ENCODE assay signal across 16 cellular contexts in the genomic region with DNA sequence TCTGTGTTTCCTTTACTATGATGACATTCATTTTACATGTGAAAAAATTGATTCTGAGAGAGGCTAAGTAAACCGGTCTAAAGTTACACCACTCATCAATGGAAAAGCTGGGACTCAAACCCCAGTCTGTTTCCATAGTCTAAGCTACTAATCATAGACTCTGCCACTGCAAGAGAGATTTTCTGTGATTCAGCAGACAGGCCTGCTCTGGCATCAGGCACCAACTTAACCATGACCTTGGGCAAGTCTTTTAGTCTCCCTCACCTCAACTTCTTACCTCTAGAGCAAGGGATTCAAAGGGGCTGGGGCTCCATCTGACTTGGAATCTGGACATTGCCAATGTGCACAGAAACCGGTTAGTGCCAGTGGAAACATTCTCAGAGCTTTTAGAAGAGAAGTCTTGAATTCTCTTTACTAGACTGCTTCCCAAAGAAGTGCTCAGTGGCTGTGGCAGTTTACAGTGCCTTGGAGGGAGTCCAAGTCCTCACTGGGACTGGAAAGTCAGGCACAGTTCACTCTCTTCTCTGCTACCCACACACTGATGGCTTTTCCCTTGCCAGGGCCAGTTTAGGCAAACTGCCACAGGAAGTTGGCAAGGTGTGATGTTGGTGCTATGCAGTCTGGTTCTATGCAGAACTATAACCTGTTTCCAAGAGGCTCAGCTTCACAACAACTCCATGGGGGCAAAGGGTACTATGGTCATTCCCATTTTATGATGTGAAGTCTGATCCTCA. TPM values are rescaled to one million over a fixed set of nuclear protein-coding genes. Genes with fewer than 3 reads are reported as not detected.
DNase-seq lines count a peak whose midpoint lies in the region; ATAC-seq and TF ChIP-seq lines count a peak whose summit lies in the region.
"Had no signal": no experiment of that assay in that cellular context is flagged by ENCODE, and none has a peak within 500 bp of the region (broad histone marks: within the 10 kb centered on the region; RNA-seq: fewer than 3 reads in every experiment).

No MANE protein-coding gene starts in this region.

- ATAC-seq in lower lobe of right lung (peak; percentile 11 to 24), HG03571 (IDR thresholded peaks at IDR 0.05; ENCODE audit: unreplicated experiment) (no peak)

- H3K27me3 ChIP-seq in lower lobe of right lung (ENCODE audit: low read depth) (no peaks in the 10 kb centered on the region), tibial artery (no peaks in the 10 kb centered on the region)

- no peak for TF ChIP-seq CTCF in lower lobe of right lung (IDR thresholded peaks at IDR 0.05)
- no peak for TF ChIP-seq CTCF in tibial artery (IDR thresholded peaks at IDR 0.05)

- H3K27ac ChIP-seq in lower lobe of right lung (no peak overlapping the region), tibial artery (peak overlapping the region; percentile 18 to 45)
- H3K27ac ChIP-seq: KMS-11, psoas muscle had no signal

- intact Hi-C loops in lower lobe of right lung (cut with DNase I): no loop called here
- intact Hi-C loops in tibial artery (cut with DNase I; ENCODE audit: low total_unique reads): no loop called here

- H3K9me3 ChIP-seq in lower lobe of right lung (no peaks in the 10 kb centered on the region), tibial artery (no peaks in the 10 kb centered on the region)
- H3K9me3 ChIP-seq: psoas muscle, SK-N-SH had no signal

- H3K4me3 ChIP-seq in lower lobe of right lung (no peak overlapping the region), tibial artery (no peak overlapping the region)
- H3K4me3 ChIP-seq: psoas muscle had no signal

- H3K36me3 ChIP-seq in lower lobe of right lung (no peaks in the 10 kb centered on the region), tibial artery (no peaks in the 10 kb centered on the region)

- H3K4me1 ChIP-seq in lower lobe of right lung (peaks cover 18% of the 10 kb centered on the region), tibial artery (peaks cover 0 to 29% (median 15%) of the 10 kb centered on the region in 4 donors)

- DNase-seq in NCI-H446 (lab: John Stamatoyannopoulos, UW) (peak; percentile 57 to 82), cerebellum (ENCODE audit: low spot score) (peak; percentile 68), lower lobe of right lung (peak; percentile 51), tibial artery (peak in 1 of 2 donors; percentile 77), UCSD-AML1 (lab: John Stamatoyannopoulos, UW; ENCODE audit: unreplicated experiment) (no peak), NCI-H1930 (lab: John Stamatoyannopoulos, UW) (no peak)
- DNase-seq: endodermal cell; glutamatergic neuron; NCI-H187; psoas muscle; SK-N-SH; stimulated activated CD4-positive, alpha-beta T cell treated with anti-CD3 and anti-CD28 coated beads, Interleukin-4, amount 100 ng/mL, for 1 hour had no signal

RNA-seq across cellular contexts. Expression of gene BLNK, which starts 4.5 kb away (rescaled TPM):
- 0.27 TPM for total RNA-seq in cerebellum
- total RNA-seq in lower lobe of right lung: 11.2 TPM
- total RNA-seq: astrocyte, endodermal cell had no signal

RNA-seq across cellular contexts. Expression of gene DNTT, which starts 28.4 kb away (rescaled TPM):
- not detected for total RNA-seq in cerebellum
- not detected for total RNA-seq in lower lobe of right lung
- total RNA-seq: astrocyte, endodermal cell, mesenteric fat pad, psoas muscle had no signal

Comparison
In these comparisons a context has a peak if more than half of its experiments do, and no peak if none do; other contexts are left out.
1. DNase-seq: peak in NCI-H446 (2 of 2), cerebellum (single experiment) and lower lobe of right lung (single experiment); none in UCSD-AML1 (single experiment) and NCI-H1930 (0 of 2).